ENCODE assay signal across 8 cellular contexts in the genomic region with DNA sequence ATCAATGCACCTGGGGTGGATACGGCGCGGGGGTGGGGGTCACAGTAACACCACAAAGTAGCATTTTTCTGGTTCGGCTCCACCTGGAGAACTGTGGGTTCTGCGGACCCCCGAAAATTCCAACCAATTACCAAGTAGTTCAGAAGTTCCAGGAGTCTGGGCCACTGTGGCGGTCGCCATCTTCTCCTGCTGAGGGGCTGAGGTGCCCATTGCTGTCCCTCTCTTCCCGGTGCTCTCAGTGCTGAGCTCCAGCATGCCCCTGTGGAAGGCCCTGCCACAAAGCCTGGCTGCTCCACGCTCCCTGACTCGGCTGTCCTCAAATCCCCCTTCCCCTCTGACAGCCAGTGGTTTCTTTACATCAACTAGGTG.
DNase-seq lines count a peak whose midpoint lies in the region; ATAC-seq and TF ChIP-seq lines count a peak whose summit lies in the region.

No MANE protein-coding gene starts in this region.

- 58% methylated on average over 11 of the region's 11 CpGs; no CpG with 5 or more reads in 1 of the 2 donors for WGBS in transverse colon (ENCODE audit: low coverage in 1 of 2), 2 donors

- peaks cover 0 to 4% of the 10 kb centered on the region in 2 donors for H3K9me3 ChIP-seq in transverse colon

- H3K27me3 ChIP-seq in transverse colon: no peaks in the 10 kb centered on the region

- no peak for DNase-seq in activated naive CD4-positive, alpha-beta T cell (lab: John Stamatoyannopoulos, UW)
- DNase-seq in memory B cell (ENCODE audit: low spot score in 2 of 2): no peak
- no peak for DNase-seq in transverse colon
- DNase-seq in SK-N-DZ (ENCODE audit: low spot score): no peak
- DNase-seq in kidney tubule cell (ENCODE audit: low spot score): no peak
- DNase-seq in NCI-H2081 treated with DMSO at 0.1 percent for 48 hours (lab: John Stamatoyannopoulos, UW): no peak

- peaks cover 11% of the 10 kb centered on the region for H3K27me3 Mint-ChIP-seq in activated naive CD4-positive, alpha-beta T cell treated with anti-CD3 and anti-CD28 coated beads, Interleukin-2, amount 50 U/mL, for 24 hours
- peaks cover 11% of the 10 kb centered on the region for H3K27me3 Mint-ChIP-seq in activated naive CD8-positive, alpha-beta T cell
- peaks cover 7% of the 10 kb centered on the region for H3K27me3 Mint-ChIP-seq in memory B cell

- no peaks in the 10 kb centered on the region for H3K36me3 ChIP-seq in transverse colon

- H3K36me3 Mint-ChIP-seq in activated naive CD4-positive, alpha-beta T cell treated with anti-CD3 and anti-CD28 coated beads, Interleukin-2, amount 50 U/mL, for 24 hours: peaks cover 3% of the 10 kb centered on the region
- no peaks in the 10 kb centered on the region for H3K36me3 Mint-ChIP-seq in activated naive CD8-positive, alpha-beta T cell
- peaks cover 3% of the 10 kb centered on the region for H3K36me3 Mint-ChIP-seq in memory B cell

- peak overlapping the region; percentile 89 to 93 (median 90) for H3K27ac ChIP-seq in transverse colon

- intact Hi-C loops in transverse colon (cut with DNase I; ENCODE audit: low total_unique reads): loop anchor here (1.0 kb wide), 1 partner anchor 295 kb away; no protein-coding TSS in a partner anchor

- no peak overlapping the region for H3K27ac Mint-ChIP-seq in activated naive CD4-positive, alpha-beta T cell treated with anti-CD3 and anti-CD28 coated beads, Interleukin-2, amount 50 U/mL, for 24 hours
- no peak overlapping the region for H3K27ac Mint-ChIP-seq in activated naive CD8-positive, alpha-beta T cell
- H3K27ac Mint-ChIP-seq in memory B cell: no peak overlapping the region

- no peaks in the 10 kb centered on the region for H3K9me3 Mint-ChIP-seq in activated naive CD4-positive, alpha-beta T cell treated with anti-CD3 and anti-CD28 coated beads, Interleukin-2, amount 50 U/mL, for 24 hours
- no peaks in the 10 kb centered on the region for H3K9me3 Mint-ChIP-seq in activated naive CD8-positive, alpha-beta T cell (ENCODE audit: low read depth)
- no peaks in the 10 kb centered on the region for H3K9me3 Mint-ChIP-seq in memory B cell

- H3K4me3 ChIP-seq in transverse colon: peak overlapping the region in 1 of 4 donors; percentile 66

- no peak for ATAC-seq in memory B cell (ENCODE audit: low read depth)

- peaks cover 36 to 58% (median 54%) of the 10 kb centered on the region in 4 donors for H3K4me1 ChIP-seq in transverse colon

- in situ Hi-C loops in transverse colon (cut with MboI; ENCODE audit: low pct_ligation_motif_present in 1 of 4, low pct_unique_long_range_greater_than_20kb in 1 of 4, low sequenced_read_pairs in 3 of 4): loop anchor here in 3 of 4 donors (10.0 kb wide), 2 partner anchors 293 to 303 kb away; a partner anchor contains a TSS

- TF ChIP-seq POLR2A in transverse colon (IDR thresholded peaks at IDR 0.05): no peak

- H3K4me3 Mint-ChIP-seq in activated naive CD4-positive, alpha-beta T cell treated with anti-CD3 and anti-CD28 coated beads, Interleukin-2, amount 50 U/mL, for 24 hours: peak overlapping the region; percentile 63
- H3K4me3 Mint-ChIP-seq in activated naive CD8-positive, alpha-beta T cell: peak overlapping the region; percentile 76
- H3K4me3 Mint-ChIP-seq in memory B cell: peak overlapping the region; percentile 80

- no peak for TF ChIP-seq EP300 in transverse colon (IDR thresholded peaks at IDR 0.05; ENCODE audit: low read depth)

- TF ChIP-seq CTCF in transverse colon (IDR thresholded peaks at IDR 0.05): no peak

- H3K4me1 Mint-ChIP-seq in activated naive CD4-positive, alpha-beta T cell treated with anti-CD3 and anti-CD28 coated beads, Interleukin-2, amount 50 U/mL, for 24 hours: peaks cover 7% of the 10 kb centered on the region
- peaks cover 10% of the 10 kb centered on the region for H3K4me1 Mint-ChIP-seq in activated naive CD8-positive, alpha-beta T cell (ENCODE audit: low read depth)
- peaks cover 28% of the 10 kb centered on the region for H3K4me1 Mint-ChIP-seq in memory B cell
